In the genomic region with DNA sequence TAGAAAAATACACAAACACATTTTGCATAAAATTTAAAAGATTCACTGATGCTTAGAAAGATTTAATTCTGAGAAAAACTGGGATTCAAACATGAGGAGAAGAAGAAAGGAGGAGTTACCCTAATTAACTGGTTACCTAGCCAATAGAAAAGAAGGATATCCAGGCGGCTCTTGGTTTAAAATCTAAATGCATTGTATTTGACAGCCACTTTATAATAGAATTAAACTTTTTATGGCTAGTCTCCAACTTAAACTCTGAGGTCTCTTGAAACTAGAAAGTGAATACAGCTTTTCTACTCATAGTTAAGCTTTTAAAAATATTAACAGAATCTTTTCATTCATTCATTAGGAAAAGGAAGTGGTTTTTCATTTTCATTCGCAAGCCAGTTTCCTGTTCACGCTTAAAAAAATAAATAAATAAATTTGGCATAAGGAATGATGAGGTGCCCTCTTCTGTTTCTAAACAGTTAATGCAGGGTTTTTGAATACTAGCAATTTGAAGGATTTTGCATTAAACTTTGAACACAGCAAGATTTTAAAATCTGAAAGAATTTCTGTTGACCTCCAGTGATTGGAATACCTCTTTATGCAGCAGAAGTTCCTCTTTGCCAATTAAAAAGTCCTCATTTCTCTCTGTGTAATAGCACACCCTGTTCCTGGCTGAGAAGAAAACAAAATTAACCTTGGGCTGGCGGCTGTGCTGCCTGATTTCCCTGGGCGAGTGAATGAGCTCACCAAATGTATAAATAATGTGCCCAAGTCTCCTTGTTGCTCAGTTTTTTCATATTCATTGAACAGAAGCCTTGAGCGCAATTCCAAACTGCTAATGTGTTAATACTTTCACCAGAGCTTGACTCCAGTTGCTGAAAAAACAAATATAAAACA, we compare ENCODE assay signal across 8 cellular contexts.
DNase-seq lines count a peak whose midpoint lies in the region; ATAC-seq and TF ChIP-seq lines count a peak whose summit lies in the region.

No MANE protein-coding gene starts in this region.

- H3K4me3 ChIP-seq in Loucy (ENCODE audit: low read length, poor library complexity, severe bottlenecking) (peak overlapping the region; percentile 25), retinal pigment epithelial cell (ENCODE audit: low read length) (no peak overlapping the region)

- DNase-seq in GM03348 (ENCODE audit: low spot score) = peak; percentile 39
- DNase-seq in foreskin keratinocyte = peak in 1 of 2 donors; percentile 24
- no peak for DNase-seq in retinal pigment epithelial cell (ENCODE audit: low read depth)
- DNase-seq in occipital lobe (lab: John Stamatoyannopoulos, UW) = no peak
- DNase-seq in ecto neural progenitor cell (ENCODE audit: low spot score) = no peak

- H3F3A ChIP-seq in Loucy (ENCODE audit: low read depth) = no peaks in the 10 kb centered on the region

- H3K9ac ChIP-seq in Loucy (ENCODE audit: low read depth, low read length, poor library complexity, severe bottlenecking) = no peak overlapping the region

- no peak overlapping the region for H3K27ac ChIP-seq in foreskin keratinocyte

- no peaks in the 10 kb centered on the region for H4K20me1 ChIP-seq in Loucy (ENCODE audit: insufficient read depth, low read length, poor library complexity, severe bottlenecking)

- no peaks in the 10 kb centered on the region for H3K79me2 ChIP-seq in Loucy (ENCODE audit: insufficient read depth, low read length)

- peak; percentile 81 for TF ChIP-seq CTCF in Loucy (conservative IDR thresholded peaks at IDR 0.05; ENCODE audit: low read length)
- peak; percentile 84 for TF ChIP-seq CTCF in foreskin keratinocyte (conservative IDR thresholded peaks at IDR 0.05)
- TF ChIP-seq CTCF in retinal pigment epithelial cell (conservative IDR thresholded peaks at IDR 0.05; ENCODE audit: low read depth, low read length) = peak; percentile 55

- peaks cover 9% of the 10 kb centered on the region for H3K4me1 ChIP-seq in Loucy (ENCODE audit: insufficient read depth, low read length, poor library complexity, severe bottlenecking)
- peaks cover 5% of the 10 kb centered on the region for H3K4me1 ChIP-seq in foreskin keratinocyte

- H3K9me2 ChIP-seq in Loucy (replicated peaks; ENCODE audit: low read depth, low read length) = no peaks in the 10 kb centered on the region

- H3K9me3 ChIP-seq in Loucy (ENCODE audit: insufficient read depth, low read depth, low read length) = no peaks in the 10 kb centered on the region

- ATAC-seq in GM21786 (IDR thresholded peaks at IDR 0.05; ENCODE audit: unreplicated experiment) (peak; percentile 42), SK-N-SH treated with all-trans-retinoic acid at 6 μM for 48 hours (peak; percentile 73), foreskin keratinocyte (peak; percentile 49)

- peak overlapping the region; percentile 49 for H3K4me2 ChIP-seq in Loucy (ENCODE audit: low read depth, low read length, poor library complexity, severe bottlenecking)

- H3K27me3 ChIP-seq in Loucy (ENCODE audit: insufficient read depth, low read length, poor library complexity, severe bottlenecking) (no peaks in the 10 kb centered on the region), foreskin keratinocyte (no peaks in the 10 kb centered on the region)

- peak overlapping the region; percentile 32 for H2AFZ ChIP-seq in Loucy (ENCODE audit: low read length)

- no peaks in the 10 kb centered on the region for H3K36me3 ChIP-seq in Loucy (ENCODE audit: insufficient read depth, low read length)

TF ChIP-seq in SK-N-SH treated with all-trans-retinoic acid at 6 μM for 48 hours, 23 proteins besides CTCF, POLR2A, EP300 and RAD21:
- TF ChIP-seq, protein P1, sequence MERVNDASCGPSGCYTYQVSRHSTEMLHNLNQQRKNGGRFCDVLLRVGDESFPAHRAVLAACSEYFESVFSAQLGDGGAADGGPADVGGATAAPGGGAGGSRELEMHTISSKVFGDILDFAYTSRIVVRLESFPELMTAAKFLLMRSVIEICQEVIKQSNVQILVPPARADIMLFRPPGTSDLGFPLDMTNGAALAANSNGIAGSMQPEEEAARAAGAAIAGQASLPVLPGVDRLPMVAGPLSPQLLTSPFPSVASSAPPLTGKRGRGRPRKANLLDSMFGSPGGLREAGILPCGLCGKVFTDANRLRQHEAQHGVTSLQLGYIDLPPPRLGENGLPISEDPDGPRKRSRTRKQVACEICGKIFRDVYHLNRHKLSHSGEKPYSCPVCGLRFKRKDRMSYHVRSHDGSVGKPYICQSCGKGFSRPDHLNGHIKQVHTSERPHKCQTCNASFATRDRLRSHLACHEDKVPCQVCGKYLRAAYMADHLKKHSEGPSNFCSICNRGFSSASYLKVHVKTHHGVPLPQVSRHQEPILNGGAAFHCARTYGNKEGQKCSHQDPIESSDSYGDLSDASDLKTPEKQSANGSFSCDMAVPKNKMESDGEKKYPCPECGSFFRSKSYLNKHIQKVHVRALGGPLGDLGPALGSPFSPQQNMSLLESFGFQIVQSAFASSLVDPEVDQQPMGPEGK (CRISPR knock-in tag; IDR thresholded peaks at IDR 0.05; ENCODE audit: borderline replicate concordance) = no peak
- TF ChIP-seq BACH2 (CRISPR knock-in tag; IDR thresholded peaks at IDR 0.05; ENCODE audit: borderline replicate concordance) (no peak), ZNF8 (CRISPR knock-in tag; IDR thresholded peaks at IDR 0.05) (no peak), ISL1 (CRISPR knock-in tag; IDR thresholded peaks at IDR 0.05) (no peak), ZNF70 (CRISPR knock-in tag; IDR thresholded peaks at IDR 0.05) (no peak), ZFP3 (CRISPR knock-in tag; IDR thresholded peaks at IDR 0.05) (no peak), ESRRG (CRISPR knock-in tag; IDR thresholded peaks at IDR 0.05) (no peak), ZNF565 (CRISPR knock-in tag; conservative IDR thresholded peaks at IDR 0.05; ENCODE audit: low read depth) (no peak), CSDC2 (CRISPR knock-in tag; IDR thresholded peaks at IDR 0.05) (no peak), PPARA (CRISPR knock-in tag; IDR thresholded peaks at IDR 0.05; ENCODE audit: borderline replicate concordance) (no peak), GLIS3 (CRISPR knock-in tag; IDR thresholded peaks at IDR 0.05) (no peak), TCF4 (CRISPR knock-in tag; IDR thresholded peaks at IDR 0.05; ENCODE audit: borderline replicate concordance) (no peak), OSR1 (CRISPR knock-in tag; IDR thresholded peaks at IDR 0.05) (no peak)
- TF ChIP-seq, protein P2, sequence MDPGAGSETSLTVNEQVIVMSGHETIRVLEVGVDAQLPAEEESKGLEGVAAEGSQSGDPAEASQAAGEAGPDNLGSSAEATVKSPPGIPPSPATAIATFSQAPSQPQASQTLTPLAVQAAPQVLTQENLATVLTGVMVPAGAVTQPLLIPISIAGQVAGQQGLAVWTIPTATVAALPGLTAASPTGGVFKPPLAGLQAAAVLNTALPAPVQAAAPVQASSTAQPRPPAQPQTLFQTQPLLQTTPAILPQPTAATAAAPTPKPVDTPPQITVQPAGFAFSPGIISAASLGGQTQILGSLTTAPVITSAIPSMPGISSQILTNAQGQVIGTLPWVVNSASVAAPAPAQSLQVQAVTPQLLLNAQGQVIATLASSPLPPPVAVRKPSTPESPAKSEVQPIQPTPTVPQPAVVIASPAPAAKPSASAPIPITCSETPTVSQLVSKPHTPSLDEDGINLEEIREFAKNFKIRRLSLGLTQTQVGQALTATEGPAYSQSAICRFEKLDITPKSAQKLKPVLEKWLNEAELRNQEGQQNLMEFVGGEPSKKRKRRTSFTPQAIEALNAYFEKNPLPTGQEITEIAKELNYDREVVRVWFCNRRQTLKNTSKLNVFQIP (CRISPR knock-in tag; IDR thresholded peaks at IDR 0.05; ENCODE audit: borderline replicate concordance, low read depth) = no peak
- TF ChIP-seq, protein P3, sequence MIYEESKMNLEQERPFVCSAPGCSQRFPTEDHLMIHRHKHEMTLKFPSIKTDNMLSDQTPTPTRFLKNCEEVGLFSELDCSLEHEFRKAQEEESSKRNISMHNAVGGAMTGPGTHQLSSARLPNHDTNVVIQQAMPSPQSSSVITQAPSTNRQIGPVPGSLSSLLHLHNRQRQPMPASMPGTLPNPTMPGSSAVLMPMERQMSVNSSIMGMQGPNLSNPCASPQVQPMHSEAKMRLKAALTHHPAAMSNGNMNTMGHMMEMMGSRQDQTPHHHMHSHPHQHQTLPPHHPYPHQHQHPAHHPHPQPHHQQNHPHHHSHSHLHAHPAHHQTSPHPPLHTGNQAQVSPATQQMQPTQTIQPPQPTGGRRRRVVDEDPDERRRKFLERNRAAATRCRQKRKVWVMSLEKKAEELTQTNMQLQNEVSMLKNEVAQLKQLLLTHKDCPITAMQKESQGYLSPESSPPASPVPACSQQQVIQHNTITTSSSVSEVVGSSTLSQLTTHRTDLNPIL (CRISPR knock-in tag; IDR thresholded peaks at IDR 0.05; ENCODE audit: low read depth) = no peak
